In the genomic region with DNA sequence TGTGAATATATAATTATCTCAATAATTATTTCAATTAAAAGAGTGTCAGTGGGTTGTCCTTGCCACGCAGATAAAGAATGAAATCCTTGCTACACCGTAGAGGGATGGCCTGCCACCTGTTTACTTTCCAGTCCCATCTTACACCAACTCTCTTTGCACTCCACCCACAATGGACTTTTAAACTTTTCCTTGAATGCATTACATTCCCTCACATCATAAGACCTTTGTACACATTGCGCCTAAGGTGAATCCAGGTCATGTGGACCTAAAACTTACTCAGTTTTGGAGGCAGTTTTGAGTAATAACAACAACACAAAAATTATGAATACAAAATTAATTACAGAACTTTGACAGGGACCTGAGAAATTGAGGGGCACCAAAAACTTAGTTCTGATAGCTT, we compare ENCODE assay signal across 15 cellular contexts.
DNase-seq lines count a peak whose midpoint lies in the region; ATAC-seq, FAIRE-seq and TF ChIP-seq lines count a peak whose summit lies in the region.
"Had no signal": no experiment of that assay in that cellular context is flagged by ENCODE, and none has a peak within 500 bp of the region (broad histone marks: within the 10 kb centered on the region; RNA-seq: fewer than 3 reads in every experiment).

No MANE protein-coding gene starts in this region.

- H3K4me1 Mint-ChIP-seq in chondrocyte (ENCODE audit: low read depth), result peaks cover 5% of the 10 kb centered on the region
- H3K4me1 Mint-ChIP-seq: CD4-positive, CD25-positive, alpha-beta regulatory T cell had no signal

- TF ChIP-seq CTCF in chondrocyte (IDR thresholded peaks at IDR 0.05), result no peak

- no peaks in the 10 kb centered on the region for H3K27me3 Mint-ChIP-seq in chondrocyte (ENCODE audit: low read depth)

- peaks cover 10% of the 10 kb centered on the region for H3K9me3 Mint-ChIP-seq in chondrocyte (ENCODE audit: low read depth)

- H3K36me3 Mint-ChIP-seq in chondrocyte (ENCODE audit: low read depth), result peaks cover 2% of the 10 kb centered on the region
- H3K36me3 Mint-ChIP-seq: CD4-positive, CD25-positive, alpha-beta regulatory T cell had no signal

- H3K36me3 ChIP-seq in small intestine (ENCODE audit: control insufficient read depth in 2 of 2, insufficient read depth in 2 of 2, low read length in 2 of 2), result no peaks in the 10 kb centered on the region
- H3K36me3 ChIP-seq: BLaER1 treated with 17β-estradiol and CSF1 and Interleukin-3, amounts not matched to agents 10 nM and 100 nM; HAP-1 had no signal

- 17 to 67% (median 46%) methylated on average over 3 of the region's 3 CpGs for WGBS in small intestine, 3 donors

- FAIRE-seq in small intestine (lab: Jason Lieb, UNC), result no peak
- FAIRE-seq: H1 had no signal

- peaks cover 2 to 5% of the 10 kb centered on the region in 2 donors for H3K4me1 ChIP-seq in small intestine (ENCODE audit: control insufficient read depth in 2 of 2, insufficient read depth in 1 of 2, low read depth in 1 of 2, low read length in 1 of 2)
- H3K4me1 ChIP-seq: HAP-1 had no signal

- peak overlapping the region; percentile 49 for H3K27ac Mint-ChIP-seq in chondrocyte (ENCODE audit: unreplicated experiment)
- H3K27ac Mint-ChIP-seq: CD4-positive, CD25-positive, alpha-beta regulatory T cell had no signal

- H3K27ac ChIP-seq in small intestine (ENCODE audit: low read depth in 1 of 2, low read length in 1 of 2), result no peak overlapping the region
- H3K27ac ChIP-seq: BLaER1 treated with 17β-estradiol and CSF1 and Interleukin-3, amounts not matched to agents 10 nM and 100 nM; HL-60 had no signal

- H3K4me3 Mint-ChIP-seq in chondrocyte (ENCODE audit: unreplicated experiment), result no peak overlapping the region
- H3K4me3 Mint-ChIP-seq: CD4-positive, CD25-positive, alpha-beta regulatory T cell had no signal

- H3K27me3 ChIP-seq in small intestine (ENCODE audit: control insufficient read depth in 2 of 2, insufficient read depth in 2 of 2, low read length in 2 of 2), result no peaks in the 10 kb centered on the region
- H3K27me3 ChIP-seq: BLaER1 treated with 17β-estradiol and CSF1 and Interleukin-3, amounts not matched to agents 10 nM and 100 nM had no signal

- peak; percentile 24 for DNase-seq in HT-29 (ENCODE audit: low spot score)
- DNase-seq in chondrocyte (ENCODE audit: low spot score), result no peak
- peak; percentile 42 for DNase-seq in left lobe of liver (ENCODE audit: low spot score)
- DNase-seq in small intestine, result peak; percentile 88
- DNase-seq in NCI-H2029 treated with DMSO at 0.1 percent for 48 hours (lab: John Stamatoyannopoulos, UW), result no peak
- DNase-seq in NCI-H82 (lab: John Stamatoyannopoulos, UW), result no peak
- DNase-seq: ACHN; Calu3; CD4-positive, CD25-positive, alpha-beta regulatory T cell; DMS 273 treated with DMSO at 0.1 percent for 48 hours had no signal

- peak; percentile 98 for ATAC-seq in left lobe of liver
- no peak for ATAC-seq in HG02885 (IDR thresholded peaks at IDR 0.05; ENCODE audit: poor library complexity, unreplicated experiment)

- H3K9me3 ChIP-seq in small intestine (ENCODE audit: control insufficient read depth, low read depth), result no peaks in the 10 kb centered on the region

- H3K4me3 ChIP-seq in small intestine (ENCODE audit: low read depth in 1 of 2, low read length in 2 of 2), result no peak overlapping the region
- H3K4me3 ChIP-seq: BLaER1 treated with 17β-estradiol and CSF1 and Interleukin-3, amounts not matched to agents 10 nM and 100 nM; HAP-1 had no signal

Comparison
In these comparisons a context has a peak if more than half of its experiments do, and no peak if none do; other contexts are left out.
1. DNase-seq: peak in HT-29 (single experiment), left lobe of liver (single experiment) and small intestine (single experiment); none in chondrocyte (single experiment), NCI-H2029 treated with DMSO at 0.1 percent for 48 hours (single experiment) and NCI-H82 (single experiment).